ENCODE assay signal across 8 cellular contexts in the genomic region with DNA sequence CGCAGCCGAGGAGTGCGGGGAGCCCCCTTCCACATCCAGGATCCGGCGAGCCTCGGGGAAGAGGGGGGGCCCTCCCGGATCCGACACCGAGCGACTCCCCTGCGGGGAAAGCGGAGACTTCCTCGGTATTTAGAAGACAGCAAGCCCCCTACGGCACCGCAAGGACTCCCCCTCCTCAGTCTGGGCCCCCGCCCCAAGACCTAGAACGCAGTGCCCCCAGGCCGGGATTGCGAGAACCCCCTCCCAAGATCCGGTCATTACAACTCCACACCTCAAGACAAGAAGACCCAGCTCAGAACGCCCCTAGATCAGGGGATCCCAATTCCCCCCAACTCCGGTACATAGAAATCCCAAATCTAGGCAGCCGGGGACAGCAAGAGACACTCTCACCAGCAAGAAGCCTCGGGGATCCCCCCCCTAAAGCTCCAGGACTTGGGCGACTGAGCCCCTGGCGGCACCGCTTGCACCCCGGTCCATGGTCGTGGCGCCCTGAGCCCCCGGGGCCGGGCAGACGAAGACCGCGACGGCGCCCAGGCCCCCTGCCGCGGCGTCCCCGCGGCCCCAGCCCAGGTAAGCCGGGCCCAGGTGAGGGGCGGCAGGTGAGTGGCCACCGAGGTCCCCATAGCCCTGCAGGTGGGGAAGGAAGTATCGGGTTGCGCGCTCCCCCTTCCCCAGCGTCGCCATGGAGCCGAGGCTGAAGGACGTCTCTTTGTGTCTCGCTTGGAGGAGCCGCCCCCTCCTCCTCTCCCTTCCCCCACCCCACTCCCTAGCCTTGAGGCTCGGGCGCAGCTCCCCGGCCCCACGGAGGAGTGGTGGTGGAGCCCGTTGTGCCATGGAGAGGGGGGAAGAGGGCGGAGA. TPM values are rescaled to one million over a fixed set of nuclear protein-coding genes. Genes with fewer than 3 reads are reported as not detected.
DNase-seq lines count a peak whose midpoint lies in the region; ATAC-seq lines count a peak whose summit lies in the region.

No MANE protein-coding gene starts in this region.

- peak overlapping the region; percentile 76 for H3K4me3 ChIP-seq in mesodermal cell (ENCODE audit: extremely low read depth, insufficient read depth, low read length, poor library complexity, severe bottlenecking)
- H3K4me3 ChIP-seq in aorta (ENCODE audit: low read length in 2 of 2) = peak overlapping the region; percentile 73 to 82

- ATAC-seq in aorta (ENCODE audit: low FRiP score) (no peak), HG03045 (IDR thresholded peaks at IDR 0.05; ENCODE audit: unreplicated experiment) (no peak)

- H3K4me1 ChIP-seq in mesodermal cell (ENCODE audit: control insufficient read depth, insufficient read depth, low read length, poor library complexity, severe bottlenecking) = no peaks in the 10 kb centered on the region
- H3K4me1 ChIP-seq in aorta (ENCODE audit: control insufficient read depth in 1 of 2, insufficient read depth in 2 of 2, low read length in 2 of 2) = no peaks in the 10 kb centered on the region

- intact Hi-C loops in aorta (cut with DNase I) = no loop called here

- no peaks in the 10 kb centered on the region for H3K9me3 ChIP-seq in mesodermal cell (ENCODE audit: control insufficient read depth, low read length)
- no peaks in the 10 kb centered on the region for H3K9me3 ChIP-seq in aorta (ENCODE audit: control insufficient read depth, low read length)

- H3K36me3 ChIP-seq in mesodermal cell (ENCODE audit: control insufficient read depth, insufficient read depth, low read length) (no peaks in the 10 kb centered on the region), aorta (ENCODE audit: control insufficient read depth in 1 of 2, insufficient read depth in 2 of 2, low read length in 1 of 2) (no peaks in the 10 kb centered on the region)

- no peaks in the 10 kb centered on the region for H3K27me3 ChIP-seq in aorta (ENCODE audit: control insufficient read depth in 1 of 2, insufficient read depth in 2 of 2, low read length in 1 of 2)

- in situ Hi-C loops in T47D (cut with HindIII; ENCODE audit: low pct_unique_long_range_greater_than_20kb, low sequenced_read_pairs) = no loop called here

- peak; percentile 69 for DNase-seq in activated effector memory CD4-positive, alpha-beta T cell treated with anti-CD3 and anti-CD28 coated beads, Interleukin-2, amount 50 U/mL, for 16 hours
- no peak for DNase-seq in activated effector memory CD4-positive, alpha-beta T cell treated with Interleukin-2 at 50 U/mL for 16 hours
- peak; percentile 81 for DNase-seq in NCI-H345 (lab: John Stamatoyannopoulos, UW)
- peak; percentile 45 to 48 for DNase-seq in T47D (ENCODE audit: low read depth in 1 of 2, low spot score in 1 of 2)
- DNase-seq in aorta = no peak
- DNase-seq in GOT3 (lab: John Stamatoyannopoulos, UW) = no peak

- 0 to 1% methylated on average over 27 to 36 of the region's 60 CpGs for WGBS in mesodermal cell (ENCODE audit: insufficient coverage in 2 of 2), 2 experiments
- WGBS in aorta, 2 donors = 1% methylated on average over 56 to 60 of the region's 60 CpGs

- no peak overlapping the region for H3K27ac ChIP-seq in mesodermal cell (ENCODE audit: low read depth, low read length, severe bottlenecking)
- H3K27ac ChIP-seq in aorta (ENCODE audit: low read depth in 1 of 2, low read length in 2 of 2) = no peak overlapping the region

RNA-seq across cellular contexts. Expression of gene SBK1, which starts 0.6 kb away (rescaled TPM):
- polyA plus RNA-seq in mesodermal cell (2013, experiment 1 of 2) = 17.0 TPM
- polyA plus RNA-seq in mesodermal cell (2013, experiment 2 of 2) = 13.1 TPM
- total RNA-seq in aorta = under 1 TPM; 0.16 to 0.33 TPM
- polyA plus RNA-seq in aorta = under 1 TPM in 1 of 2 donors, not detected in 1; 0.03 TPM

Comparison
In these comparisons a context has a peak if more than half of its experiments do, and no peak if none do; other contexts are left out.
1. DNase-seq: peak in activated effector memory CD4-positive, alpha-beta T cell treated with anti-CD3 and anti-CD28 coated beads, Interleukin-2, amount 50 U/mL, for 16 hours (single experiment), NCI-H345 (single experiment) and T47D (2 of 2); none in activated effector memory CD4-positive, alpha-beta T cell treated with Interleukin-2 at 50 U/mL for 16 hours (single experiment), aorta (0 of 2) and GOT3 (single experiment).